Comparison of ENCODE assay signal across 12 cellular contexts in the genomic region with DNA sequence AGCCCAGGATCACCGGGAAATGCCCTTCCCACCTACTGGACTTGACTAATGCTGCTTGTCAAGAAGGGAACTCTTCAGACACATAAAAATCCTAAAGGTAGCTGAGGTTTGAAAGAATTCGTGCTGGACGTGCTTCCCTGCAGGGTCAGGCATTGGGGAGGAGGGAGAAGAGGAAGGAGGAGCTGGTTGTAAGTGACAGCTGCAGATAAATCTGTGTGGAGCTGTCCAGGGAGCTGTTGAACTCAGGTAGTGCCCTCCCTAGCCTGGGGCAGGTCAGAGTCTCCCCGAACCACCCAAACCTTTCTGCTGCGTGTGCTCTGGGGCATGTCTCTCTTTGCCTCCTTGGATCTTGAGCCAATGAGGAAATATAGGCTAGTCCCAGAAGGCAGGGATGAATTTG. TPM values are rescaled to one million over a fixed set of nuclear protein-coding genes. Genes with fewer than 3 reads are reported as not detected.
DNase-seq lines count a peak whose midpoint lies in the region; ATAC-seq and TF ChIP-seq lines count a peak whose summit lies in the region.
"Had no signal": no experiment of that assay in that cellular context is flagged by ENCODE, and none has a peak within 500 bp of the region (broad histone marks: within the 10 kb centered on the region; RNA-seq: fewer than 3 reads in every experiment).

No MANE protein-coding gene starts in this region.

- in situ Hi-C loops in Caki2 (cut with HindIII; ENCODE audit: low pct_unique_long_range_greater_than_20kb, low sequenced_read_pairs): no loop called here
- in situ Hi-C loops in ACHN (cut with HindIII; ENCODE audit: low pct_ligation_motif_present, low pct_unique_long_range_greater_than_20kb, low sequenced_read_pairs): no loop called here

- no peak overlapping the region for H4K12ac ChIP-seq in trophoblast cell (ENCODE audit: low read depth, low read length)

- no peak overlapping the region for H2AK5ac ChIP-seq in trophoblast cell (ENCODE audit: low read length)

- no peak overlapping the region for H3K14ac ChIP-seq in trophoblast cell (ENCODE audit: low read length)

- no peak overlapping the region for H3K4me3 Mint-ChIP-seq in immature natural killer cell
- H3K4me3 Mint-ChIP-seq: activated naive CD8-positive, alpha-beta T cell treated with anti-CD3 and anti-CD28 coated beads for 36 hours had no signal

- DNase-seq in Caki2 (ENCODE audit: low read depth) (peak; percentile 67), RWPE2 (ENCODE audit: low spot score) (peak; percentile 91), immature natural killer cell (no peak), trophoblast cell (peak; percentile 92 to 93), DMS79 treated with DMSO at 0.1 percent for 48 hours (lab: John Stamatoyannopoulos, UW) (no peak), ACHN (no peak)
- DNase-seq in stimulated activated CD4-positive, alpha-beta T cell treated with anti-CD3 and anti-CD28 coated beads, Interleukin-1b, Interleukin-23, amount 100 ng/mL, for 48 hours: no peak
- DNase-seq: activated CD4-positive, CD25-positive, alpha-beta regulatory T cell treated with anti-CD3 and anti-CD28 coated beads, Interleukin-2, amount 50 U/mL, for 72 hours; activated naive CD8-positive, alpha-beta T cell treated with anti-CD3 and anti-CD28 coated beads for 36 hours; stimulated activated CD4-positive, alpha-beta T cell treated with anti-CD3 and anti-CD28 coated beads, Interleukin-4, amount 100 ng/mL, for 24 hours had no signal

- H3K18ac ChIP-seq in trophoblast cell (ENCODE audit: low read length): peak overlapping the region; percentile 22

- no peak for TF ChIP-seq CTCF in RWPE2 (IDR thresholded peaks at IDR 0.05; ENCODE audit: poor library complexity, severe bottlenecking)

- peak; percentile 47 for ATAC-seq in RWPE2 (ENCODE audit: low read depth)
- no peak for ATAC-seq in GM21515 (IDR thresholded peaks at IDR 0.05; ENCODE audit: unreplicated experiment)

- H3K27ac ChIP-seq in RWPE2 (ENCODE audit: poor library complexity, severe bottlenecking) (peak overlapping the region; percentile 96), trophoblast cell (ENCODE audit: low read depth, low read length) (peak overlapping the region; percentile 16)
- H3K27ac ChIP-seq: esophagus muscularis mucosa had no signal

- no peaks in the 10 kb centered on the region for H3K36me3 Mint-ChIP-seq in immature natural killer cell
- H3K36me3 Mint-ChIP-seq: activated naive CD8-positive, alpha-beta T cell treated with anti-CD3 and anti-CD28 coated beads for 36 hours had no signal

- peak overlapping the region; percentile 66 for H2BK12ac ChIP-seq in trophoblast cell (ENCODE audit: low read length)

- H3K27me3 Mint-ChIP-seq in immature natural killer cell (ENCODE audit: low read depth in 3 of 3): peaks cover 11 to 22% (median 17%) of the 10 kb centered on the region in 3 donors

- no peak overlapping the region for H3K4me3 ChIP-seq in RWPE2 (ENCODE audit: severe bottlenecking)
- H3K4me3 ChIP-seq in trophoblast cell (ENCODE audit: low read depth, low read length): no peak overlapping the region
- H3K4me3 ChIP-seq: esophagus muscularis mucosa had no signal

- H3K4ac ChIP-seq in trophoblast cell (ENCODE audit: low read depth, low read length): no peak overlapping the region

- H3K79me1 ChIP-seq in trophoblast cell (ENCODE audit: low read length): peaks cover 19% of the 10 kb centered on the region

- no peak overlapping the region for H3K9ac ChIP-seq in trophoblast cell (ENCODE audit: low read length)

- H3K4me1 ChIP-seq in RWPE2 (ENCODE audit: insufficient read depth, poor library complexity, severe bottlenecking) (peaks cover 73% of the 10 kb centered on the region), trophoblast cell (ENCODE audit: control insufficient read depth in 1 of 2, insufficient read depth in 2 of 2, low read length in 2 of 2) (peaks cover 24 to 25% of the 10 kb centered on the region in 2 experiments)

- no peak overlapping the region for H3K23ac ChIP-seq in trophoblast cell (ENCODE audit: low read length)

- no peak overlapping the region for H3K4me2 ChIP-seq in trophoblast cell (ENCODE audit: low read length)

- peak overlapping the region; percentile 23 for H2BK5ac ChIP-seq in trophoblast cell (ENCODE audit: low read depth, low read length, poor library complexity)

- H4K91ac ChIP-seq in trophoblast cell (ENCODE audit: low read depth, low read length): peak overlapping the region; percentile 71

- H3K79me2 ChIP-seq in trophoblast cell (ENCODE audit: control insufficient read depth, insufficient read depth, low read length, poor library complexity): peaks cover 5% of the 10 kb centered on the region

- H3K4me1 Mint-ChIP-seq in immature natural killer cell: peaks cover 42 to 47% of the 10 kb centered on the region in 2 donors

- H4K8ac ChIP-seq in trophoblast cell (ENCODE audit: low read depth, low read length): no peak overlapping the region

- H2BK120ac ChIP-seq in trophoblast cell (ENCODE audit: insufficient read depth, low read length, poor library complexity): no peak overlapping the region

- H3K27me3 ChIP-seq in RWPE2 (ENCODE audit: insufficient read depth, poor library complexity, severe bottlenecking) (no peaks in the 10 kb centered on the region), trophoblast cell (ENCODE audit: insufficient read depth, low read length) (no peaks in the 10 kb centered on the region)
- H3K27me3 ChIP-seq: esophagus muscularis mucosa had no signal

- H3K9me3 Mint-ChIP-seq in immature natural killer cell: peaks cover 0 to 1% (median 0%) of the 10 kb centered on the region in 6 donors
- H3K9me3 Mint-ChIP-seq: activated naive CD8-positive, alpha-beta T cell treated with anti-CD3 and anti-CD28 coated beads for 36 hours had no signal

- H3K9me3 ChIP-seq in RWPE2 (ENCODE audit: severe bottlenecking) (no peaks in the 10 kb centered on the region), trophoblast cell (ENCODE audit: insufficient read depth, low read depth, low read length) (no peaks in the 10 kb centered on the region)
- H3K9me3 ChIP-seq: esophagus muscularis mucosa had no signal

- peak overlapping the region in 4 of 6 donors; percentile 4 to 84 (median 62) for H3K27ac Mint-ChIP-seq in immature natural killer cell
- H3K27ac Mint-ChIP-seq: activated naive CD8-positive, alpha-beta T cell treated with anti-CD3 and anti-CD28 coated beads for 36 hours had no signal

- H3K36me3 ChIP-seq in RWPE2 (ENCODE audit: low read depth) (no peaks in the 10 kb centered on the region), trophoblast cell (ENCODE audit: control insufficient read depth in 1 of 2, insufficient read depth in 2 of 2, low read length in 2 of 2) (no peaks in the 10 kb centered on the region)
- H3K36me3 ChIP-seq: esophagus muscularis mucosa had no signal

- no peak overlapping the region for H2AFZ ChIP-seq in trophoblast cell (ENCODE audit: insufficient read depth, low read length, poor library complexity)

- no CpG with 5 or more reads among the region's 5 CpGs for WGBS in trophoblast cell (ENCODE audit: extremely low coverage, insufficient coverage, insufficient read length)

RNA-seq across cellular contexts. Expression of gene FOS, which starts 23.7 kb away (rescaled TPM):
- 4.5 and 12.6 TPM in 2 replicates for total RNA-seq in Caki2 (2014; rRNA removed; shearing (Covaris generic); ENCODE audit: low replicate concordance)
- 100 to 1,000 TPM; 525 to 765 (median 608) TPM for polyA plus RNA-seq in immature natural killer cell
- 26.6 and 30.7 TPM in 2 replicates for polyA plus RNA-seq in trophoblast cell (2013)

Comparison
In these comparisons a context has a peak if more than half of its experiments do, and no peak if none do; other contexts are left out.
1. DNase-seq: peak in Caki2 (single experiment), RWPE2 (single experiment) and trophoblast cell (2 of 2); none in immature natural killer cell (0 of 3), DMS79 treated with DMSO at 0.1 percent for 48 hours (single experiment), ACHN (single experiment) and stimulated activated CD4-positive, alpha-beta T cell treated with anti-CD3 and anti-CD28 coated beads, Interleukin-1b, Interleukin-23, amount 100 ng/mL, for 48 hours (single experiment).